ENCODE assay signal across 8 cellular contexts in genomic region chr12:49069507-49070346, GRCh38. TPM values are rescaled to one million over a fixed set of nuclear protein-coding genes. Genes with fewer than 3 reads are reported as not detected.
DNase-seq lines count a peak whose midpoint lies in the region; ATAC-seq and TF ChIP-seq lines count a peak whose summit lies in the region.

A gene with protein sequence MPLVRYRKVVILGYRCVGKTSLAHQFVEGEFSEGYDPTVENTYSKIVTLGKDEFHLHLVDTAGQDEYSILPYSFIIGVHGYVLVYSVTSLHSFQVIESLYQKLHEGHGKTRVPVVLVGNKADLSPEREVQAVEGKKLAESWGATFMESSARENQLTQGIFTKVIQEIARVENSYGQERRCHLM (minus strand): TSS chr12:49069979. CDS start chr12:49069785, 194 bp downstream.

- DNase-seq in GM10266 (ENCODE audit: extremely low spot score) (peak; percentile 97), NB4 (ENCODE audit: low read depth) (peak; percentile 99), SK-N-DZ (ENCODE audit: low spot score) (peak; percentile 98), germinal center (ENCODE audit: low spot score) (peak; percentile 98), osteoblast (ENCODE audit: insufficient read length, low spot score, missing footprints) (peak; percentile 99)
- peak; percentile 100 for DNase-seq in activated naive CD4-positive, alpha-beta T cell treated with anti-CD3 and anti-CD28 coated beads for 36 hours

- no peaks in the 10 kb centered on the region for H3K79me2 ChIP-seq in osteoblast (ENCODE audit: insufficient read depth, low read length)

- H4K20me1 ChIP-seq in osteoblast (ENCODE audit: insufficient read depth, low read length): no peaks in the 10 kb centered on the region

- H3K9me3 ChIP-seq in osteoblast (ENCODE audit: low read depth, low read length) (no peaks in the 10 kb centered on the region), thymus (ENCODE audit: control insufficient read depth) (no peaks in the 10 kb centered on the region)

- TF ChIP-seq POLR2A in NB4 (IDR thresholded peaks at IDR 0.05; ENCODE audit: extremely low read depth, insufficient read length): peak; percentile 45

- H3K4me1 Mint-ChIP-seq in activated naive CD4-positive, alpha-beta T cell treated with anti-CD3 and anti-CD28 coated beads for 36 hours (ENCODE audit: low read depth): peaks cover 12% of the 10 kb centered on the region

- H3K36me3 ChIP-seq in osteoblast (ENCODE audit: insufficient read depth, low read length) (no peaks in the 10 kb centered on the region), thymus (ENCODE audit: control insufficient read depth, insufficient read depth) (peaks cover 6% of the 10 kb centered on the region)

- peak within 1 kb of the TSS; percentile 100 for H2AFZ ChIP-seq in osteoblast (ENCODE audit: low read length)

- H3K27ac Mint-ChIP-seq in activated naive CD4-positive, alpha-beta T cell treated with anti-CD3 and anti-CD28 coated beads for 36 hours: peak within 1 kb of the TSS; percentile 76

- peak; percentile 36 for TF ChIP-seq CTCF in GM10266 (IDR thresholded peaks at IDR 0.05; ENCODE audit: control insufficient read depth, insufficient read depth, low read depth, missing control alignments)
- peak; percentile 32 for TF ChIP-seq CTCF in NB4 (IDR thresholded peaks at IDR 0.05; ENCODE audit: low read depth, low read length)
- TF ChIP-seq CTCF in osteoblast (IDR thresholded peaks at IDR 0.05; ENCODE audit: extremely low read depth, low read depth, low read length): peak; percentile 15

- H3K4me2 ChIP-seq in osteoblast (ENCODE audit: insufficient read depth, low read length): peak within 1 kb of the TSS; percentile 96

- H3K4me1 ChIP-seq in osteoblast (ENCODE audit: insufficient read depth, low read length) (peaks cover 11% of the 10 kb centered on the region), thymus (ENCODE audit: control insufficient read depth, insufficient read depth, low read length) (peaks cover 9% of the 10 kb centered on the region)

- ATAC-seq in HG02588 (IDR thresholded peaks at IDR 0.05; ENCODE audit: unreplicated experiment): peak; percentile 99

- H3K36me3 Mint-ChIP-seq in activated naive CD4-positive, alpha-beta T cell treated with anti-CD3 and anti-CD28 coated beads for 36 hours (ENCODE audit: low read depth): peaks cover 9% of the 10 kb centered on the region

- no peaks in the 10 kb centered on the region for H3K27me3 Mint-ChIP-seq in activated naive CD4-positive, alpha-beta T cell treated with anti-CD3 and anti-CD28 coated beads for 36 hours (ENCODE audit: low read depth)

- H3K27ac ChIP-seq in osteoblast (ENCODE audit: low read depth, low read length): peak within 1 kb of the TSS; percentile 60
- H3K27ac ChIP-seq in thymus (ENCODE audit: low read depth): peak within 1 kb of the TSS; percentile 80

- intact Hi-C loops in activated naive CD4-positive, alpha-beta T cell treated with anti-CD3 and anti-CD28 coated beads for 36 hours (cut with micrococcal nuclease): loop anchor here (1.0 kb wide), 7 partner anchors 9 to 217 kb away; partner anchors contain the start of genes DDX23, KMT2D, LMBR1L and PRKAG1

- H3K9me3 Mint-ChIP-seq in activated naive CD4-positive, alpha-beta T cell treated with anti-CD3 and anti-CD28 coated beads for 36 hours: no peaks in the 10 kb centered on the region

- WGBS in thymus: under 1% methylated on average over 60 of the region's 60 CpGs

- no peaks in the 10 kb centered on the region for H3K27me3 ChIP-seq in osteoblast (ENCODE audit: insufficient read depth, low read length)
- H3K27me3 ChIP-seq in thymus (ENCODE audit: control insufficient read depth, insufficient read depth): no peaks in the 10 kb centered on the region

- peak within 1 kb of the TSS; percentile 99 for H3K4me3 Mint-ChIP-seq in activated naive CD4-positive, alpha-beta T cell treated with anti-CD3 and anti-CD28 coated beads for 36 hours

- peak within 1 kb of the TSS; percentile 83 for H3K4me3 ChIP-seq in NB4 (ENCODE audit: low read depth, low read length)
- H3K4me3 ChIP-seq in osteoblast (ENCODE audit: insufficient read depth, low read length): peak within 1 kb of the TSS; percentile 100
- peak within 1 kb of the TSS; percentile 63 for H3K4me3 ChIP-seq in thymus (ENCODE audit: low read length)

- CTCF ChIA-PET in activated naive CD4-positive, alpha-beta T cell treated with anti-CD3 and anti-CD28 coated beads for 36 hours (lab: Charles Lee): interaction anchor here (0.7 to 1.8 kb wide), 10 partner anchors 11 to 216 kb away, joined by 3 to 11 read pairs (median 4); partner anchors contain the start of gene TUBA1B

RNA-seq across cellular contexts. Expression of the gene that starts here (rescaled TPM):
- 14.2 and 19.6 TPM in 2 replicates for polyA plus RNA-seq in SK-N-DZ (2014; cell fraction: cytosol; rRNA removed)
- 14.3 and 15.4 TPM in 2 replicates for polyA plus RNA-seq in SK-N-DZ (2014; cell fraction: nucleus; rRNA removed)
- total RNA-seq in activated naive CD4-positive, alpha-beta T cell treated with anti-CD3 and anti-CD28 coated beads for 36 hours: 10 to 100 TPM; 11.8 to 15.2 TPM
- total RNA-seq in osteoblast: 0.72 and 0.88 TPM in 2 replicates
- polyA plus RNA-seq in thymus: 1.6 TPM

Comparison
In these comparisons a context has a peak if more than half of its experiments do, and no peak if none do; other contexts are left out.
1. Peak in every context shown above with its lines: DNase-seq, ATAC-seq, H3K4me3 ChIP-seq and H3K27ac ChIP-seq.
2. Peak in DNase-seq, H3K4me3 ChIP-seq, H3K27ac ChIP-seq and H3K4me2 ChIP-seq in osteoblast; RNA of the gene not detected or under 1 TPM.